In the genomic region with DNA sequence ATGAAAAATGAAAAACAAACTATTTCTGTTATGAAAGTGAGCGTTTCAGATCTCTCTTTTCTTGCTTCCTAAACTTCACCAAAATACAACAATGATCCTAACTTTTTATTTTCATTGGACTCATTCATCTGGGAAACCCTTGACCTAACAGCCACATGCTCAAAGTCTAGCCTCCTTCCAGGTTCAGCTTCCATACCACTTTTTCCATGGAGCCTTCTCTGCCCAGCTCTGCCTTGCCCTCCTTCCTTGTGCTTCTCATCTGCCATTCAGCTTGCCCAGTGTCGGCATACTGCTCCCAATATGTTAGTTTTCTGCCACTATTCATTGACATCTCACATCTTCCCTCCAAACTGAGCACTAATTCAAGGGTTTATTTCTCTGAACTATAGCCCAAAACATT, we compare ENCODE assay signal across 19 cellular contexts.
A peak's percentile ranks its signal among the peaks of the same experiment; 100 is the strongest.
DNase-seq lines count a peak whose midpoint lies in the region; TF ChIP-seq lines count a peak whose summit lies in the region.
"Had no signal": no experiment of that assay in that cellular context is flagged by ENCODE, and none has a peak within 500 bp of the region (broad histone marks: within the 10 kb centered on the region; RNA-seq: fewer than 3 reads in every experiment).

No MANE protein-coding gene starts in this region.

- H3F3A ChIP-seq in smooth muscle cell (ENCODE audit: low read depth): no peaks in the 10 kb centered on the region

- H3K9me3 ChIP-seq in SJSA1 (replicated peaks): no peaks in the 10 kb centered on the region
- H3K9me3 ChIP-seq in fibroblast of lung (ENCODE audit: control insufficient read depth, insufficient read depth, low read depth, low read length): no peaks in the 10 kb centered on the region
- no peaks in the 10 kb centered on the region for H3K9me3 ChIP-seq in smooth muscle cell (replicated peaks; ENCODE audit: low read depth)
- H3K9me3 ChIP-seq: BLaER1, heart left ventricle had no signal

- no peaks in the 10 kb centered on the region for H3K79me2 ChIP-seq in fibroblast of lung (ENCODE audit: control insufficient read depth, insufficient read depth, low read length)
- H3K79me2 ChIP-seq in smooth muscle cell (ENCODE audit: low read depth): no peaks in the 10 kb centered on the region

- no peak overlapping the region for H3K4me3 ChIP-seq in SJSA1
- H3K4me3 ChIP-seq in fibroblast of lung (replicated peaks in 1 of 4; ENCODE audit: control extremely low read depth in 1 of 4, insufficient read depth in 1 of 4, low read depth in 3 of 4, low read length in 4 of 4): no peak overlapping the region
- no peak overlapping the region for H3K4me3 ChIP-seq in smooth muscle cell
- H3K4me3 ChIP-seq: BLaER1, heart left ventricle, skin epidermis had no signal

- H3K27me3 ChIP-seq in SJSA1 (replicated peaks) (no peaks in the 10 kb centered on the region), fibroblast of lung (ENCODE audit: control insufficient read depth, insufficient read depth, low read length) (no peaks in the 10 kb centered on the region), smooth muscle cell (ENCODE audit: low read depth) (no peaks in the 10 kb centered on the region)
- H3K27me3 ChIP-seq: BLaER1, heart left ventricle had no signal

- H3K4me2 ChIP-seq in fibroblast of lung (ENCODE audit: extremely low read depth, insufficient read depth, low read length) (peak overlapping the region; percentile 56), smooth muscle cell (peak overlapping the region; percentile 13)
- H3K4me2 ChIP-seq: BLaER1 had no signal

- H2AFZ ChIP-seq in fibroblast of lung (ENCODE audit: low read length): peak overlapping the region; percentile 50
- H2AFZ ChIP-seq in smooth muscle cell (ENCODE audit: low read depth): no peak overlapping the region

- H3K4me1 ChIP-seq in SJSA1 (replicated peaks) (peaks cover 28% of the 10 kb centered on the region), fibroblast of lung (ENCODE audit: control insufficient read depth, extremely low read depth, insufficient read depth, low read length) (peaks cover 10% of the 10 kb centered on the region), smooth muscle cell (ENCODE audit: low read depth) (peaks cover 5% of the 10 kb centered on the region)
- H3K4me1 ChIP-seq: BLaER1, heart left ventricle had no signal

- TF ChIP-seq CTCF in fibroblast of lung (conservative IDR thresholded peaks at IDR 0.05 in 1 of 2, IDR thresholded peaks at IDR 0.05 in 1 of 2; ENCODE audit: low read depth in 1 of 2, low read length in 2 of 2) (no peak), smooth muscle cell (IDR thresholded peaks at IDR 0.05; ENCODE audit: borderline replicate concordance, insufficient read depth, poor library complexity, severe bottlenecking) (no peak)

- H4K20me1 ChIP-seq in fibroblast of lung (ENCODE audit: control insufficient read depth, extremely low read depth, insufficient read depth, low read length) (no peaks in the 10 kb centered on the region), smooth muscle cell (ENCODE audit: low read depth) (no peaks in the 10 kb centered on the region)
- H4K20me1 ChIP-seq: BLaER1 had no signal

- peak; percentile 78 for DNase-seq in HT1080 (ENCODE audit: low read depth)
- DNase-seq in SJSA1 (ENCODE audit: low read depth in 1 of 2, low spot score in 2 of 2): peak in 1 of 2 experiments; percentile 54
- DNase-seq in fibroblast of lung (ENCODE audit: low read depth in 2 of 2): peak; percentile 36 to 57
- DNase-seq in smooth muscle cell (lab: John Stamatoyannopoulos, UW; ENCODE audit: unreplicated experiment): no peak
- DNase-seq in ecto neural progenitor cell (ENCODE audit: low spot score): no peak
- no peak for DNase-seq in iPS-NIHi11 (ENCODE audit: low spot score)
- no peak for DNase-seq in activated effector memory CD4-positive, alpha-beta T cell treated with Interleukin-2 at 50 U/mL for 16 hours
- DNase-seq: activated B cell treated with CpG ODN at 0.5 μM for 24 hours; central memory CD4-positive, alpha-beta T cell; effector CD8-positive, alpha-beta T cell; GDM1; heart left ventricle; kidney; NCI-H1694; SHP77; stimulated activated CD4-positive, alpha-beta T cell treated with anti-CD3 and anti-CD28 coated beads, Interleukin-4, amount 100 ng/mL, for 24 hours; T-helper 17 cell had no signal

- H3K36me3 ChIP-seq in SJSA1: no peaks in the 10 kb centered on the region
- no peaks in the 10 kb centered on the region for H3K36me3 ChIP-seq in fibroblast of lung (ENCODE audit: control insufficient read depth, insufficient read depth, low read length)
- H3K36me3 ChIP-seq in smooth muscle cell (ENCODE audit: low read depth): no peaks in the 10 kb centered on the region
- H3K36me3 ChIP-seq: BLaER1, heart left ventricle had no signal

- 64% methylated on average over 2 of the region's 2 CpGs for WGBS in smooth muscle cell (ENCODE audit: low lambda C conversion rate)

- H3K27ac ChIP-seq in SJSA1 (peak overlapping the region; percentile 53), fibroblast of lung (ENCODE audit: insufficient read depth, low read length) (peak overlapping the region; percentile 57), smooth muscle cell (ENCODE audit: low read depth) (peak overlapping the region; percentile 11)
- H3K27ac ChIP-seq: BLaER1, heart left ventricle, skin epidermis had no signal

- no peak overlapping the region for H3K9ac ChIP-seq in fibroblast of lung (ENCODE audit: insufficient read depth, low read length)
- no peak overlapping the region for H3K9ac ChIP-seq in smooth muscle cell (ENCODE audit: low read depth)
- H3K9ac ChIP-seq: BLaER1 had no signal

Comparison
In these comparisons a context has a peak if more than half of its experiments do, and no peak if none do; other contexts are left out.
1. DNase-seq: peak in HT1080 (single experiment) and fibroblast of lung (2 of 2); none in smooth muscle cell (single experiment), ecto neural progenitor cell (single experiment), iPS-NIHi11 (single experiment) and activated effector memory CD4-positive, alpha-beta T cell treated with Interleukin-2 at 50 U/mL for 16 hours (single experiment).
2. Peak in every context shown above with its lines, with median percentiles within 50 percentile points of each other: H3K27ac ChIP-seq.